8 cellular contexts compared by ENCODE assay signal in genomic region chr1:248873409-248873992, GRCh38. TPM values are rescaled to one million over a fixed set of nuclear protein-coding genes. Genes with fewer than 3 reads are reported as not detected.
A peak's percentile ranks its signal among the peaks of the same experiment; 100 is the strongest.
DNase-seq lines count a peak whose midpoint lies in the region; ATAC-seq and TF ChIP-seq lines count a peak whose summit lies in the region.

No MANE protein-coding gene starts in this region.

- no peaks in the 10 kb centered on the region for H3K27me3 ChIP-seq in adrenal gland
- H3K27me3 ChIP-seq in left ventricle myocardium inferior (ENCODE audit: low read depth) = no peaks in the 10 kb centered on the region

- H3K36me3 ChIP-seq in adrenal gland (replicated peaks in 1 of 2) (no peaks in the 10 kb centered on the region), left ventricle myocardium inferior (no peaks in the 10 kb centered on the region)

- no peaks in the 10 kb centered on the region for H3K9me3 Mint-ChIP-seq in progenitor cell of endocrine pancreas (ENCODE audit: low read depth)

- H3K27me3 Mint-ChIP-seq in progenitor cell of endocrine pancreas = no peaks in the 10 kb centered on the region

- peak overlapping the region; percentile 88 for H3K4me3 Mint-ChIP-seq in progenitor cell of endocrine pancreas (ENCODE audit: low read depth)

- peak overlapping the region; percentile 60 for H3K4me3 ChIP-seq in GM12875 (ENCODE audit: low read depth, low read length)
- peak overlapping the region in 3 of 4 donors; percentile 27 to 63 (median 58) for H3K4me3 ChIP-seq in adrenal gland
- peak overlapping the region; percentile 75 for H3K4me3 ChIP-seq in left ventricle myocardium inferior

- TF ChIP-seq POLR2A in adrenal gland (IDR thresholded peaks at IDR 0.05) = peak; percentile 78 to 87

- WGBS in adrenal gland, 4 donors = 0 to 1% (median 1%) methylated on average over 15 to 41 of the region's 41 CpGs

- no peaks in the 10 kb centered on the region for H3K4me1 ChIP-seq in adrenal gland (replicated peaks in 1 of 2)
- H3K4me1 ChIP-seq in left ventricle myocardium inferior = peaks cover 14% of the 10 kb centered on the region

- TF ChIP-seq CTCF in GM12875 (IDR thresholded peaks at IDR 0.05; ENCODE audit: borderline replicate concordance, insufficient read depth, low read depth, low read length) = no peak
- no peak for TF ChIP-seq CTCF in adrenal gland (IDR thresholded peaks at IDR 0.05)
- TF ChIP-seq CTCF in left ventricle myocardium inferior (IDR thresholded peaks at IDR 0.05; ENCODE audit: borderline replicate concordance) = no peak
- no peak for TF ChIP-seq CTCF in progenitor cell of endocrine pancreas (IDR thresholded peaks at IDR 0.05; ENCODE audit: unreplicated experiment)

- H3K9me3 ChIP-seq in adrenal gland (replicated peaks in 1 of 3) = no peaks in the 10 kb centered on the region
- no peaks in the 10 kb centered on the region for H3K9me3 ChIP-seq in left ventricle myocardium inferior (replicated peaks)

- H3K27ac ChIP-seq in adrenal gland = peak overlapping the region; percentile 76 to 97 (median 95)
- H3K27ac ChIP-seq in left ventricle myocardium inferior (replicated peaks) = peak overlapping the region; percentile 95

- peak overlapping the region; percentile 99 for H3K27ac Mint-ChIP-seq in progenitor cell of endocrine pancreas

- peak; percentile 84 for ATAC-seq in HG02840 (IDR thresholded peaks at IDR 0.05; ENCODE audit: low FRiP score, unreplicated experiment)

- peaks cover 4% of the 10 kb centered on the region for H3K4me1 Mint-ChIP-seq in progenitor cell of endocrine pancreas (ENCODE audit: low read depth)

- intact Hi-C loops in adrenal gland (cut with DNase I) (no loop called here), left ventricle myocardium inferior (cut with micrococcal nuclease) (no loop called here)

- peak; percentile 96 for DNase-seq in NCI-H1436 (lab: John Stamatoyannopoulos, UW)
- DNase-seq in SW480 (ENCODE audit: low spot score) = peak; percentile 97
- DNase-seq in adrenal gland = peak; percentile 92 to 99 (median 96)
- DNase-seq in left ventricle myocardium inferior = peak; percentile 90
- peak; percentile 97 for DNase-seq in progenitor cell of endocrine pancreas (ENCODE audit: low spot score, unreplicated experiment)
- peak; percentile 97 for DNase-seq in ureter (ENCODE audit: low spot score)

- peaks cover 4% of the 10 kb centered on the region for H3K36me3 Mint-ChIP-seq in progenitor cell of endocrine pancreas (ENCODE audit: insufficient read depth)

RNA-seq across cellular contexts. Expression of gene ZNF692, which starts 14.6 kb away (rescaled TPM):
- total RNA-seq in adrenal gland (10 to 100 TPM; 11.5 to 70.2 (median 30.4) TPM), left ventricle myocardium inferior (23.0 TPM), progenitor cell of endocrine pancreas (107 and 109 TPM in 2 replicates), ureter (71.0 TPM)
- polyA plus RNA-seq in adrenal gland = 100 to 1,000 TPM in 2 of 3 donors, 10 to 100 TPM in 1; 10.3 to 366 (median 155) TPM

RNA-seq across cellular contexts. Expression of gene PGBD2, which starts 32.5 kb away (rescaled TPM):
- 1 to 10 TPM; 1.6 to 9.2 (median 4.2) TPM for total RNA-seq in adrenal gland
- polyA plus RNA-seq in adrenal gland = 1 to 10 TPM; 4.5 to 7.2 (median 7.2) TPM
- total RNA-seq in left ventricle myocardium inferior = 3.9 TPM
- total RNA-seq in progenitor cell of endocrine pancreas = 16.0 and 16.6 TPM in 2 replicates
- total RNA-seq in ureter = 13.1 TPM

RNA-seq across cellular contexts. Expression of gene ZNF672, which starts 35.5 kb away (rescaled TPM):
- 10 to 100 TPM; 22.2 to 47.5 (median 32.1) TPM for total RNA-seq in adrenal gland
- polyA plus RNA-seq in adrenal gland = 10 to 100 TPM in 2 of 3 donors, 1 to 10 TPM in 1; 9.5 to 14.8 (median 12.5) TPM
- 43.1 TPM for total RNA-seq in left ventricle myocardium inferior
- 36.8 and 37.2 TPM in 2 replicates for total RNA-seq in progenitor cell of endocrine pancreas
- 30.1 TPM for total RNA-seq in ureter

RNA-seq across cellular contexts. Expression of gene SH3BP5L, which starts 47.8 kb away (rescaled TPM):
- total RNA-seq in adrenal gland (10 to 100 TPM; 19.3 to 36.9 (median 26.5) TPM), left ventricle myocardium inferior (18.0 TPM), progenitor cell of endocrine pancreas (32.5 and 35.1 TPM in 2 replicates), ureter (21.7 TPM)
- polyA plus RNA-seq in adrenal gland = 10 to 100 TPM; 15.4 to 29.2 (median 16.9) TPM

Comparison
In these comparisons a context has a peak if more than half of its experiments do, and no peak if none do; other contexts are left out.
1. Peak in every context shown above with its lines: DNase-seq, ATAC-seq, H3K4me3 ChIP-seq and H3K27ac ChIP-seq.